ENCODE assay signal across 2 cellular contexts in genomic region chr1:150628766-150629114, GRCh38.
TF ChIP-seq lines count a peak whose summit lies in the region.

No MANE protein-coding gene starts in this region.

TF ChIP-seq in K562, 482 proteins besides CTCF, POLR2A, EP300 and RAD21 (continues in another document):
- TF ChIP-seq, protein P1, sequence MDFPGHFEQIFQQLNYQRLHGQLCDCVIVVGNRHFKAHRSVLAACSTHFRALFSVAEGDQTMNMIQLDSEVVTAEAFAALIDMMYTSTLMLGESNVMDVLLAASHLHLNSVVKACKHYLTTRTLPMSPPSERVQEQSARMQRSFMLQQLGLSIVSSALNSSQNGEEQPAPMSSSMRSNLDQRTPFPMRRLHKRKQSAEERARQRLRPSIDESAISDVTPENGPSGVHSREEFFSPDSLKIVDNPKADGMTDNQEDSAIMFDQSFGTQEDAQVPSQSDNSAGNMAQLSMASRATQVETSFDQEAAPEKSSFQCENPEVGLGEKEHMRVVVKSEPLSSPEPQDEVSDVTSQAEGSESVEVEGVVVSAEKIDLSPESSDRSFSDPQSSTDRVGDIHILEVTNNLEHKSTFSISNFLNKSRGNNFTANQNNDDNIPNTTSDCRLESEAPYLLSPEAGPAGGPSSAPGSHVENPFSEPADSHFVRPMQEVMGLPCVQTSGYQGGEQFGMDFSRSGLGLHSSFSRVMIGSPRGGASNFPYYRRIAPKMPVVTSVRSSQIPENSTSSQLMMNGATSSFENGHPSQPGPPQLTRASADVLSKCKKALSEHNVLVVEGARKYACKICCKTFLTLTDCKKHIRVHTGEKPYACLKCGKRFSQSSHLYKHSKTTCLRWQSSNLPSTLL (IDR thresholded peaks at IDR 0.05) = 0 out of 2 replicates have a peak, but pooled peaks have one; percentile 33
- TF ChIP-seq ZNF217 (CRISPR knock-in tag; IDR thresholded peaks at IDR 0.05) (no peak), ZHX1 (conservative IDR thresholded peaks at IDR 0.05; ENCODE audit: low read length) (no peak), MCM2 (IDR thresholded peaks at IDR 0.05; ENCODE audit: low read depth) (no peak), ZBTB7A (IDR thresholded peaks at IDR 0.05; ENCODE audit: borderline replicate concordance, control insufficient read depth, low read depth, low read length) (peak; percentile 79; the same call in 1 of the 2 replicates), MTA2 (IDR thresholded peaks at IDR 0.05; ENCODE audit: low read depth) (0 out of 2 replicates have a peak, but pooled peaks have one; percentile 8), MBD2 (IDR thresholded peaks at IDR 0.05; ENCODE audit: borderline replicate concordance, low read depth) (no peak), ZNF12 (CRISPR knock-in tag; IDR thresholded peaks at IDR 0.05) (0 out of 2 replicates have a peak, but pooled peaks have one; percentile 13), POU5F1 (IDR thresholded peaks at IDR 0.05; ENCODE audit: borderline replicate concordance, low read depth, low read length, partially characterized antibody) (no peak), SREBF2 (CRISPR knock-in tag; IDR thresholded peaks at IDR 0.05) (0 out of 2 replicates have a peak, but pooled peaks have one; percentile 49), EGR1 (conservative IDR thresholded peaks at IDR 0.05) (no peak), RB1 (IDR thresholded peaks at IDR 0.05; ENCODE audit: low read depth) (0 out of 2 replicates have a peak, but pooled peaks have one; percentile 14), GATAD2A (IDR thresholded peaks at IDR 0.05) (peak; percentile 71; the same call in 1 of the 2 replicates), MCM7 (IDR thresholded peaks at IDR 0.05) (no peak), PHTF2 (CRISPR knock-in tag; IDR thresholded peaks at IDR 0.05) (no peak), EHMT2 (IDR thresholded peaks at IDR 0.05) (peak; percentile 75; the same call in 1 of the 2 replicates), BDP1 (IDR thresholded peaks at IDR 0.05; ENCODE audit: insufficient read depth, insufficient read length) (no peak)
- TF ChIP-seq, protein P2, sequence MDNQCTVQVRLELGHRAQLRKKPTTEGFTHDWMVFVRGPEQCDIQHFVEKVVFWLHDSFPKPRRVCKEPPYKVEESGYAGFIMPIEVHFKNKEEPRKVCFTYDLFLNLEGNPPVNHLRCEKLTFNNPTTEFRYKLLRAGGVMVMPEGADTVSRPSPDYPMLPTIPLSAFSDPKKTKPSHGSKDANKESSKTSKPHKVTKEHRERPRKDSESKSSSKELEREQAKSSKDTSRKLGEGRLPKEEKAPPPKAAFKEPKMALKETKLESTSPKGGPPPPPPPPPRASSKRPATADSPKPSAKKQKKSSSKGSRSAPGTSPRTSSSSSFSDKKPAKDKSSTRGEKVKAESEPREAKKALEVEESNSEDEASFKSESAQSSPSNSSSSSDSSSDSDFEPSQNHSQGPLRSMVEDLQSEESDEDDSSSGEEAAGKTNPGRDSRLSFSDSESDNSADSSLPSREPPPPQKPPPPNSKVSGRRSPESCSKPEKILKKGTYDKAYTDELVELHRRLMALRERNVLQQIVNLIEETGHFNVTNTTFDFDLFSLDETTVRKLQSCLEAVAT (IDR thresholded peaks at IDR 0.05) = peak in 1 of 2 experiments; percentile 41; a peak in 1 of 4 replicates
- TF ChIP-seq, protein P3, sequence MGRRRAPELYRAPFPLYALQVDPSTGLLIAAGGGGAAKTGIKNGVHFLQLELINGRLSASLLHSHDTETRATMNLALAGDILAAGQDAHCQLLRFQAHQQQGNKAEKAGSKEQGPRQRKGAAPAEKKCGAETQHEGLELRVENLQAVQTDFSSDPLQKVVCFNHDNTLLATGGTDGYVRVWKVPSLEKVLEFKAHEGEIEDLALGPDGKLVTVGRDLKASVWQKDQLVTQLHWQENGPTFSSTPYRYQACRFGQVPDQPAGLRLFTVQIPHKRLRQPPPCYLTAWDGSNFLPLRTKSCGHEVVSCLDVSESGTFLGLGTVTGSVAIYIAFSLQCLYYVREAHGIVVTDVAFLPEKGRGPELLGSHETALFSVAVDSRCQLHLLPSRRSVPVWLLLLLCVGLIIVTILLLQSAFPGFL (CRISPR knock-in tag; IDR thresholded peaks at IDR 0.05) = 0 out of 2 replicates have a peak, but pooled peaks have one; percentile 12
- TF ChIP-seq, protein P4, sequence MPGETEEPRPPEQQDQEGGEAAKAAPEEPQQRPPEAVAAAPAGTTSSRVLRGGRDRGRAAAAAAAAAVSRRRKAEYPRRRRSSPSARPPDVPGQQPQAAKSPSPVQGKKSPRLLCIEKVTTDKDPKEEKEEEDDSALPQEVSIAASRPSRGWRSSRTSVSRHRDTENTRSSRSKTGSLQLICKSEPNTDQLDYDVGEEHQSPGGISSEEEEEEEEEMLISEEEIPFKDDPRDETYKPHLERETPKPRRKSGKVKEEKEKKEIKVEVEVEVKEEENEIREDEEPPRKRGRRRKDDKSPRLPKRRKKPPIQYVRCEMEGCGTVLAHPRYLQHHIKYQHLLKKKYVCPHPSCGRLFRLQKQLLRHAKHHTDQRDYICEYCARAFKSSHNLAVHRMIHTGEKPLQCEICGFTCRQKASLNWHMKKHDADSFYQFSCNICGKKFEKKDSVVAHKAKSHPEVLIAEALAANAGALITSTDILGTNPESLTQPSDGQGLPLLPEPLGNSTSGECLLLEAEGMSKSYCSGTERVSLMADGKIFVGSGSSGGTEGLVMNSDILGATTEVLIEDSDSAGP (CRISPR knock-in tag; IDR thresholded peaks at IDR 0.05) = no peak

TF ChIP-seq in HepG2, 621 proteins besides CTCF, POLR2A, EP300 and RAD21 (continues in another document):
- TF ChIP-seq ZEB1 (IDR thresholded peaks at IDR 0.05; ENCODE audit: insufficient replicate concordance, low read depth) (no peak), ZNF34 (CRISPR knock-in tag; IDR thresholded peaks at IDR 0.05; ENCODE audit: borderline replicate concordance) (0 out of 2 replicates have a peak, but pooled peaks have one; percentile 10), ZFP36L1 (CRISPR knock-in tag; IDR thresholded peaks at IDR 0.05) (peak; percentile 22; the same call in 1 of the 2 replicates), HOXA3 (CRISPR knock-in tag; IDR thresholded peaks at IDR 0.05) (no peak), ZNF274 (CRISPR knock-in tag; IDR thresholded peaks at IDR 0.05) (no peak), KDM5A (IDR thresholded peaks at IDR 0.05; ENCODE audit: borderline replicate concordance, low read length) (peak; percentile 56; the same call in 1 of the 2 replicates), GABPB1 (CRISPR knock-in tag; IDR thresholded peaks at IDR 0.05) (no peak), RBM22 (optimal IDR thresholded peaks at IDR 0.05; ENCODE audit: low read length) (no peak), RFXANK (CRISPR knock-in tag; IDR thresholded peaks at IDR 0.05) (no peak), ZBTB8A (CRISPR knock-in tag; IDR thresholded peaks at IDR 0.05; ENCODE audit: borderline replicate concordance, low read depth) (no peak), ZNF280B (CRISPR knock-in tag; IDR thresholded peaks at IDR 0.05; ENCODE audit: borderline replicate concordance) (no peak), ASH2L (IDR thresholded peaks at IDR 0.05; ENCODE audit: insufficient read length, low read depth, low read length) (peak; percentile 7), ZNF275 (CRISPR knock-in tag; IDR thresholded peaks at IDR 0.05; ENCODE audit: borderline replicate concordance) (peak; percentile 44; the same call in 1 of the 2 replicates), ZNF263 (CRISPR knock-in tag; IDR thresholded peaks at IDR 0.05) (no peak), ZFP90 (CRISPR knock-in tag; IDR thresholded peaks at IDR 0.05; ENCODE audit: borderline replicate concordance) (no peak), ZNF547 (CRISPR knock-in tag; IDR thresholded peaks at IDR 0.05) (no peak), ZNF329 (CRISPR knock-in tag; IDR thresholded peaks at IDR 0.05; ENCODE audit: low read depth) (no peak), NRL (CRISPR knock-in tag; IDR thresholded peaks at IDR 0.05; ENCODE audit: borderline replicate concordance) (no peak)
- TF ChIP-seq, protein P5, sequence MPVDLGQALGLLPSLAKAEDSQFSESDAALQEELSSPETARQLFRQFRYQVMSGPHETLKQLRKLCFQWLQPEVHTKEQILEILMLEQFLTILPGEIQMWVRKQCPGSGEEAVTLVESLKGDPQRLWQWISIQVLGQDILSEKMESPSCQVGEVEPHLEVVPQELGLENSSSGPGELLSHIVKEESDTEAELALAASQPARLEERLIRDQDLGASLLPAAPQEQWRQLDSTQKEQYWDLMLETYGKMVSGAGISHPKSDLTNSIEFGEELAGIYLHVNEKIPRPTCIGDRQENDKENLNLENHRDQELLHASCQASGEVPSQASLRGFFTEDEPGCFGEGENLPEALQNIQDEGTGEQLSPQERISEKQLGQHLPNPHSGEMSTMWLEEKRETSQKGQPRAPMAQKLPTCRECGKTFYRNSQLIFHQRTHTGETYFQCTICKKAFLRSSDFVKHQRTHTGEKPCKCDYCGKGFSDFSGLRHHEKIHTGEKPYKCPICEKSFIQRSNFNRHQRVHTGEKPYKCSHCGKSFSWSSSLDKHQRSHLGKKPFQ (CRISPR knock-in tag; IDR thresholded peaks at IDR 0.05; ENCODE audit: insufficient replicate concordance) = peak; percentile 45
- TF ChIP-seq, protein P6, sequence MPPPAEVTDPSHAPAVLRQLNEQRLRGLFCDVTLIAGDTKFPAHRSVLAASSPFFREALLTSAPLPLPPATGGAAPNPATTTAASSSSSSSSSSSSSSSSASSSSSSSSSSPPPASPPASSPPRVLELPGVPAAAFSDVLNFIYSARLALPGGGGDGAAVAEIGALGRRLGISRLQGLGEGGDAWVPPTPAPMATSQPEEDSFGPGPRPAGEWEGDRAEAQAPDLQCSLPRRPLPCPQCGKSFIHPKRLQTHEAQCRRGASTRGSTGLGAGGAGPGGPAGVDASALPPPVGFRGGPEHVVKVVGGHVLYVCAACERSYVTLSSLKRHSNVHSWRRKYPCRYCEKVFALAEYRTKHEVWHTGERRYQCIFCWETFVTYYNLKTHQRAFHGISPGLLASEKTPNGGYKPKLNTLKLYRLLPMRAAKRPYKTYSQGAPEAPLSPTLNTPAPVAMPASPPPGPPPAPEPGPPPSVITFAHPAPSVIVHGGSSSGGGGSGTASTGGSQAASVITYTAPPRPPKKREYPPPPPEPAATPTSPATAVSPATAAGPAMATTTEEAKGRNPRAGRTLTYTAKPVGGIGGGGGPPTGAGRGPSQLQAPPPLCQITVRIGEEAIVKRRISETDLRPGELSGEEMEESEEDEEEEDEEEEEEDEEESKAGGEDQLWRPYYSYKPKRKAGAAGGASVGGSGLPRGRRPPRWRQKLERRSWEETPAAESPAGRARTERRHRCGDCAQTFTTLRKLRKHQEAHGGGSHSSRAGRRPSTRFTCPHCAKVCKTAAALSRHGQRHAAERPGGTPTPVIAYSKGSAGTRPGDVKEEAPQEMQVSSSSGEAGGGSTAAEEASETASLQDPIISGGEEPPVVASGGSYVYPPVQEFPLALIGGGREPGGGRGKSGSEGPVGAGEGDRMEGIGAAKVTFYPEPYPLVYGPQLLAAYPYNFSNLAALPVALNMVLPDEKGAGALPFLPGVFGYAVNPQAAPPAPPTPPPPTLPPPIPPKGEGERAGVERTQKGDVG (CRISPR knock-in tag; IDR thresholded peaks at IDR 0.05; ENCODE audit: borderline replicate concordance) = no peak
- TF ChIP-seq, protein P7, sequence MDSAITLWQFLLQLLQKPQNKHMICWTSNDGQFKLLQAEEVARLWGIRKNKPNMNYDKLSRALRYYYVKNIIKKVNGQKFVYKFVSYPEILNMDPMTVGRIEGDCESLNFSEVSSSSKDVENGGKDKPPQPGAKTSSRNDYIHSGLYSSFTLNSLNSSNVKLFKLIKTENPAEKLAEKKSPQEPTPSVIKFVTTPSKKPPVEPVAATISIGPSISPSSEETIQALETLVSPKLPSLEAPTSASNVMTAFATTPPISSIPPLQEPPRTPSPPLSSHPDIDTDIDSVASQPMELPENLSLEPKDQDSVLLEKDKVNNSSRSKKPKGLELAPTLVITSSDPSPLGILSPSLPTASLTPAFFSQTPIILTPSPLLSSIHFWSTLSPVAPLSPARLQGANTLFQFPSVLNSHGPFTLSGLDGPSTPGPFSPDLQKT (CRISPR knock-in tag; IDR thresholded peaks at IDR 0.05; ENCODE audit: borderline replicate concordance) = no peak
- TF ChIP-seq, protein P8, sequence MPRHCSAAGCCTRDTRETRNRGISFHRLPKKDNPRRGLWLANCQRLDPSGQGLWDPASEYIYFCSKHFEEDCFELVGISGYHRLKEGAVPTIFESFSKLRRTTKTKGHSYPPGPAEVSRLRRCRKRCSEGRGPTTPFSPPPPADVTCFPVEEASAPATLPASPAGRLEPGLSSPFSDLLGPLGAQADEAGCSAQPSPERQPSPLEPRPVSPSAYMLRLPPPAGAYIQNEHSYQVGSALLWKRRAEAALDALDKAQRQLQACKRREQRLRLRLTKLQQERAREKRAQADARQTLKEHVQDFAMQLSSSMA (CRISPR knock-in tag; IDR thresholded peaks at IDR 0.05) = no peak
- TF ChIP-seq, protein P9, sequence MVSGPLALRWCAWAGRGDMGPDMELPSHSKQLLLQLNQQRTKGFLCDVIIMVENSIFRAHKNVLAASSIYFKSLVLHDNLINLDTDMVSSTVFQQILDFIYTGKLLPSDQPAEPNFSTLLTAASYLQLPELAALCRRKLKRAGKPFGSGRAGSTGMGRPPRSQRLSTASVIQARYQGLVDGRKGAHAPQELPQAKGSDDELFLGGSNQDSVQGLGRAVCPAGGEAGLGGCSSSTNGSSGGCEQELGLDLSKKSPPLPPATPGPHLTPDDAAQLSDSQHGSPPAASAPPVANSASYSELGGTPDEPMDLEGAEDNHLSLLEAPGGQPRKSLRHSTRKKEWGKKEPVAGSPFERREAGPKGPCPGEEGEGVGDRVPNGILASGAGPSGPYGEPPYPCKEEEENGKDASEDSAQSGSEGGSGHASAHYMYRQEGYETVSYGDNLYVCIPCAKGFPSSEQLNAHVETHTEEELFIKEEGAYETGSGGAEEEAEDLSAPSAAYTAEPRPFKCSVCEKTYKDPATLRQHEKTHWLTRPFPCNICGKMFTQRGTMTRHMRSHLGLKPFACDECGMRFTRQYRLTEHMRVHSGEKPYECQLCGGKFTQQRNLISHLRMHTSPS (CRISPR knock-in tag; IDR thresholded peaks at IDR 0.05; ENCODE audit: low read depth) = no peak
